Comparison of ENCODE assay signal across 17 cellular contexts in genomic region chr2:144249035-144249637, GRCh38.
DNase-seq lines count a peak whose midpoint lies in the region; ATAC-seq and TF ChIP-seq lines count a peak whose summit lies in the region.
"Had no signal": no experiment of that assay in that cellular context is flagged by ENCODE, and none has a peak within 500 bp of the region (broad histone marks: within the 10 kb centered on the region; RNA-seq: fewer than 3 reads in every experiment).

No MANE protein-coding gene starts in this region.

- peaks cover 25% of the 10 kb centered on the region for H3K36me3 Mint-ChIP-seq in activated T-cell treated with anti-CD3 and anti-CD28 coated beads, Interleukin-2, amount 50 U/mL, for 24 hours (ENCODE audit: low read depth)
- peaks cover 5% of the 10 kb centered on the region for H3K36me3 Mint-ChIP-seq in activated T-cell treated with anti-CD3 and anti-CD28 coated beads, Interleukin-2, amount 50 U/mL, for 4 hours (ENCODE audit: insufficient read depth)
- H3K36me3 Mint-ChIP-seq in activated CD4-positive, alpha-beta memory T cell treated with anti-CD3 and anti-CD28 coated beads for 36 hours, result peaks cover 12% of the 10 kb centered on the region

- peak overlapping the region; percentile 75 for H3K27ac Mint-ChIP-seq in activated T-cell treated with anti-CD3 and anti-CD28 coated beads, Interleukin-2, amount 50 U/mL, for 24 hours
- H3K27ac Mint-ChIP-seq in activated CD4-positive, alpha-beta memory T cell treated with anti-CD3 and anti-CD28 coated beads for 36 hours, result peak overlapping the region; percentile 74
- H3K27ac Mint-ChIP-seq: mesothelial cell of epicardium had no signal

- no peaks in the 10 kb centered on the region for H3F3A ChIP-seq in GM23248 (ENCODE audit: insufficient read depth)

- H3K9me3 ChIP-seq in GM23248 (ENCODE audit: low read depth) (no peaks in the 10 kb centered on the region), psoas muscle (peaks cover 18% of the 10 kb centered on the region)
- H3K9me3 ChIP-seq: prostate gland had no signal

- H3K4me1 ChIP-seq in GM23248 (ENCODE audit: insufficient read depth), result peaks cover 13% of the 10 kb centered on the region
- H3K4me1 ChIP-seq in psoas muscle, result peaks cover 15% of the 10 kb centered on the region
- H3K4me1 ChIP-seq: adrenal gland, HAP-1, prostate gland had no signal

- 0 out of 2 replicates have a peak, but pooled peaks cover 5% of the 10 kb centered on the region for H3K79me2 ChIP-seq in GM23248 (ENCODE audit: insufficient read depth)

- H4K20me1 ChIP-seq in GM23248 (ENCODE audit: insufficient read depth), result no peaks in the 10 kb centered on the region

- peak overlapping the region; percentile 64 for H3K4me2 ChIP-seq in GM23248 (ENCODE audit: unreplicated experiment)
- H3K4me2 ChIP-seq: SK-N-SH had no signal

- H3K9me3 Mint-ChIP-seq in activated T-cell treated with anti-CD3 and anti-CD28 coated beads, Interleukin-2, amount 50 U/mL, for 24 hours, result peaks cover 18% of the 10 kb centered on the region
- H3K9me3 Mint-ChIP-seq in activated T-cell treated with anti-CD3 and anti-CD28 coated beads, Interleukin-2, amount 50 U/mL, for 4 hours, result peaks cover 13% of the 10 kb centered on the region
- H3K9me3 Mint-ChIP-seq in activated CD4-positive, alpha-beta memory T cell treated with anti-CD3 and anti-CD28 coated beads for 36 hours, result peaks cover 18% of the 10 kb centered on the region

- H3K9ac ChIP-seq in GM23248, result peak overlapping the region; percentile 65
- H3K9ac ChIP-seq: SK-N-SH had no signal

- no peaks in the 10 kb centered on the region for H3K27me3 Mint-ChIP-seq in activated T-cell treated with anti-CD3 and anti-CD28 coated beads, Interleukin-2, amount 50 U/mL, for 24 hours
- H3K27me3 Mint-ChIP-seq in activated T-cell treated with anti-CD3 and anti-CD28 coated beads, Interleukin-2, amount 50 U/mL, for 4 hours (ENCODE audit: low read depth), result no peaks in the 10 kb centered on the region
- no peaks in the 10 kb centered on the region for H3K27me3 Mint-ChIP-seq in activated CD4-positive, alpha-beta memory T cell treated with anti-CD3 and anti-CD28 coated beads for 36 hours

- no peaks in the 10 kb centered on the region for H3K9me2 ChIP-seq in GM23248 (ENCODE audit: insufficient read depth)
- H3K9me2 ChIP-seq: SK-N-SH had no signal

- TF ChIP-seq POLR2A in lower leg skin (IDR thresholded peaks at IDR 0.05), result no peak

- in situ Hi-C loops in GM23248 (cut with MboI), result no loop called here

- H2AFZ ChIP-seq in GM23248, result peak overlapping the region; percentile 74

- peak overlapping the region; percentile 50 for H3K4me3 ChIP-seq in GM23248
- H3K4me3 ChIP-seq in psoas muscle, result peak overlapping the region; percentile 25
- H3K4me3 ChIP-seq in lower leg skin (ENCODE audit: low read depth, poor library complexity, severe bottlenecking), result no peak overlapping the region
- H3K4me3 ChIP-seq: adrenal gland, HAP-1, prostate gland, thoracic aorta had no signal

- no peak for ATAC-seq in activated T-cell treated with anti-CD3 and anti-CD28 coated beads, Interleukin-2, amount 50 U/mL, for 4 hours
- ATAC-seq in psoas muscle, result peak; percentile 58 to 97 (median 88)

- H3K27me3 ChIP-seq in GM23248 (replicated peaks; ENCODE audit: insufficient read depth), result no peaks in the 10 kb centered on the region
- H3K27me3 ChIP-seq in psoas muscle (ENCODE audit: insufficient read depth in 3 of 3, low read length in 2 of 3), result no peaks in the 10 kb centered on the region
- H3K27me3 ChIP-seq: adrenal gland had no signal

- TF ChIP-seq CTCF in psoas muscle (IDR thresholded peaks at IDR 0.05), result no peak
- no peak for TF ChIP-seq CTCF in lower leg skin (IDR thresholded peaks at IDR 0.05)

- H3K36me3 ChIP-seq in GM23248 (ENCODE audit: low read depth) (no peaks in the 10 kb centered on the region), psoas muscle (ENCODE audit: insufficient read depth in 1 of 2, low read depth in 1 of 2) (no peaks in the 10 kb centered on the region)
- H3K36me3 ChIP-seq: adrenal gland, HAP-1, prostate gland, thoracic aorta had no signal

- 6 to 9% methylated on average over 4 of the region's 4 CpGs for WGBS in GM23248 (ENCODE audit: low coverage in 1 of 2, low lambda C conversion rate in 2 of 2, missing lambda C conversion rate in 2 of 2), 2 experiments
- WGBS in psoas muscle, 3 donors, result 66 to 79% (median 73%) methylated on average over 4 of the region's 4 CpGs
- WGBS in lower leg skin, 2 donors, result 59 to 62% methylated on average over 4 of the region's 4 CpGs

- H3K27ac ChIP-seq in GM23248 (peak overlapping the region; percentile 33), psoas muscle (no peak overlapping the region)
- H3K27ac ChIP-seq: adrenal gland, prostate gland, thoracic aorta had no signal

- no peak overlapping the region for H3K4me3 Mint-ChIP-seq in activated T-cell treated with anti-CD3 and anti-CD28 coated beads, Interleukin-2, amount 50 U/mL, for 24 hours
- no peak overlapping the region for H3K4me3 Mint-ChIP-seq in activated T-cell treated with anti-CD3 and anti-CD28 coated beads, Interleukin-2, amount 50 U/mL, for 4 hours
- H3K4me3 Mint-ChIP-seq in activated CD4-positive, alpha-beta memory T cell treated with anti-CD3 and anti-CD28 coated beads for 36 hours, result no peak overlapping the region
- H3K4me3 Mint-ChIP-seq: mesothelial cell of epicardium had no signal

- intact Hi-C loops in activated CD4-positive, alpha-beta memory T cell treated with anti-CD3 and anti-CD28 coated beads for 36 hours (cut with micrococcal nuclease), result loop anchor here (1.0 to 2.0 kb wide), 2 partner anchors 10 to 14 kb away; no protein-coding TSS in a partner anchor
- intact Hi-C loops in psoas muscle (cut with DNase I), result no loop called here
- intact Hi-C loops in lower leg skin (cut with DNase I; ENCODE audit: low total_unique reads), result no loop called here

- peaks cover 12% of the 10 kb centered on the region for H3K4me1 Mint-ChIP-seq in activated T-cell treated with anti-CD3 and anti-CD28 coated beads, Interleukin-2, amount 50 U/mL, for 24 hours (ENCODE audit: low read depth)
- H3K4me1 Mint-ChIP-seq in activated T-cell treated with anti-CD3 and anti-CD28 coated beads, Interleukin-2, amount 50 U/mL, for 4 hours (ENCODE audit: low read depth), result peaks cover 8% of the 10 kb centered on the region
- H3K4me1 Mint-ChIP-seq in activated CD4-positive, alpha-beta memory T cell treated with anti-CD3 and anti-CD28 coated beads for 36 hours (ENCODE audit: low read depth), result peaks cover 15% of the 10 kb centered on the region

- CTCF ChIA-PET in activated CD4-positive, alpha-beta memory T cell treated with anti-CD3 and anti-CD28 coated beads for 36 hours (lab: Charles Lee), result interaction anchor here (0.6 kb wide), 1 partner anchor 1118 kb away, joined by 3 read pairs; no protein-coding TSS in a partner anchor

- POLR2A ChIA-PET in activated CD4-positive, alpha-beta memory T cell treated with anti-CD3 and anti-CD28 coated beads for 36 hours (lab: Charles Lee), result interaction anchor here (0.6 kb wide), 1 partner anchor 13 kb away, joined by 3 read pairs; no protein-coding TSS in a partner anchor

- no peak for DNase-seq in activated T-cell treated with anti-CD3 and anti-CD28 coated beads, Interleukin-2, amount 50 U/mL, for 24 hours
- DNase-seq in activated T-cell treated with anti-CD3 and anti-CD28 coated beads, Interleukin-2, amount 50 U/mL, for 4 hours, result no peak
- DNase-seq in GM23248 (peak; percentile 48), psoas muscle (no peak), amygdala (lab: John Stamatoyannopoulos, UW) (no peak), lower leg skin (ENCODE audit: low spot score in 2 of 2) (no peak), retina (no peak)
- no peak for DNase-seq in activated CD4-positive, alpha-beta memory T cell treated with anti-CD3 and anti-CD28 coated beads for 36 hours
- DNase-seq: ACHN; activated CD4-positive, alpha-beta T cell treated with anti-CD3 and anti-CD28 coated beads, Interleukin-2, amount 50 U/mL, for 4 hours; adrenal gland; NCI-H774; SK-N-SH had no signal

Comparison
In these comparisons a context has a peak if more than half of its experiments do, and no peak if none do; other contexts are left out.
1. ATAC-seq: peak in psoas muscle (4 of 4); none in activated T-cell treated with anti-CD3 and anti-CD28 coated beads, Interleukin-2, amount 50 U/mL, for 4 hours (0 of 2).